Comparison of ENCODE assay signal across 1 cellular context in genomic region chr17:49597438-49597837, GRCh38.
TF ChIP-seq lines count a peak whose summit lies in the region.

No MANE protein-coding gene starts in this region.

TF ChIP-seq in IMR-90, 13 proteins besides CTCF, POLR2A, EP300 and RAD21 (continued from another document):
- TF ChIP-seq SMC3 (IDR thresholded peaks at IDR 0.05; ENCODE audit: low read depth, low read length) (no peak), BHLHE40 (IDR thresholded peaks at IDR 0.05; ENCODE audit: low read depth, low read length) (no peak), MAZ (IDR thresholded peaks at IDR 0.05; ENCODE audit: borderline replicate concordance, low read depth, low read length) (no peak), NFE2L2 (IDR thresholded peaks at IDR 0.05; ENCODE audit: low read depth, low read length) (no peak), MAFK (IDR thresholded peaks at IDR 0.05; ENCODE audit: low read depth, low read length) (no peak), RFX5 (IDR thresholded peaks at IDR 0.05; ENCODE audit: low read depth, low read length) (no peak), CEBPB (IDR thresholded peaks at IDR 0.05; ENCODE audit: low read depth, low read length) (no peak)
